12 cellular contexts compared by ENCODE assay signal in the genomic region with DNA sequence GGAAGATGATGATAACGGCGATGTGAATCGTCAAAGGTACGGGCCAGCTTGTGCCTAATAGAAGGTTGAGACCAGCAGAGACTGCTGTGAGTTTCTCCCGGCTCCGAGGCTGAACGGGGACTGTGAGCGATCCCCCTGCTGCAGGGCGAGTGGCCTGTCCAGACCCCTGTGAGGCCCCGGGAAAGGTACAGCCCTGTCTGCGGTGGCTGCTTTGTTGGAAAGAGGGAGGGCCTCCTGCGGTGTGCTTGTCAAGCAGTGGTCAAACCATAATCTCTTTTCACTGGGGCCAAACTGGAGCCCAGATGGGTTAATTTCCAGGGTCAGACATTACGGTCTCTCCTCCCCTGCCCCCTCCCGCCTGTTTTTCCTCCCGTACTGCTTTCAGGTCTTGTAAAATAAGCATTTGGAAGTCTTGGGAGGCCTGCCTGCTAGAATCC. TPM values are rescaled to one million over a fixed set of nuclear protein-coding genes. Genes with fewer than 3 reads are reported as not detected.
DNase-seq lines count a peak whose midpoint lies in the region; ATAC-seq and TF ChIP-seq lines count a peak whose summit lies in the region.
"Had no signal": no experiment of that assay in that cellular context is flagged by ENCODE, and none has a peak within 500 bp of the region (broad histone marks: within the 10 kb centered on the region; RNA-seq: fewer than 3 reads in every experiment).

No MANE protein-coding gene starts in this region.

- no peak for DNase-seq in SK-N-MC (ENCODE audit: low read depth, low spot score)
- peak; percentile 66 for DNase-seq in fibroblast of villous mesenchyme (ENCODE audit: low read depth)
- DNase-seq in trophoblast cell = no peak
- DNase-seq in NOMO-1 (lab: John Stamatoyannopoulos, UW; ENCODE audit: unreplicated experiment in 2 of 2) = no peak
- DNase-seq in natural killer cell = no peak
- no peak for DNase-seq in osteocyte (ENCODE audit: extremely low spot score, unreplicated experiment)
- DNase-seq in NCI-H1436 (lab: John Stamatoyannopoulos, UW) = no peak
- DNase-seq: CD8-positive, alpha-beta T cell had no signal

- peak overlapping the region in 1 of 10 experiments; percentile 4; a peak in 1 of 20 replicates for H3K4me3 ChIP-seq in BLaER1 treated with 17β-estradiol and CSF1 and Interleukin-3, amounts not matched to agents 10 nM and 100 nM
- H3K4me3 ChIP-seq in SK-N-MC (peak overlapping the region; percentile 69), fibroblast of villous mesenchyme (ENCODE audit: low read depth, low read length) (peak overlapping the region; percentile 71), trophoblast cell (ENCODE audit: low read depth, low read length) (no peak overlapping the region)

- no peak overlapping the region for H2BK5ac ChIP-seq in trophoblast cell (ENCODE audit: low read depth, low read length, poor library complexity)

- no peak overlapping the region for H3K14ac ChIP-seq in trophoblast cell (ENCODE audit: low read length)

- H3K27me3 Mint-ChIP-seq in natural killer cell (ENCODE audit: low read depth in 2 of 2) = peaks cover 22 to 41% of the 10 kb centered on the region in 2 donors
- H3K27me3 Mint-ChIP-seq in osteocyte (ENCODE audit: unreplicated experiment) = no peaks in the 10 kb centered on the region

- peaks cover 32 to 59% (median 54%) of the 10 kb centered on the region in 11 experiments for H3K27me3 ChIP-seq in BLaER1 treated with 17β-estradiol and CSF1 and Interleukin-3, amounts not matched to agents 10 nM and 100 nM
- H3K27me3 ChIP-seq in trophoblast cell (ENCODE audit: insufficient read depth, low read length) = peaks cover 25% of the 10 kb centered on the region

- no peak overlapping the region for H4K91ac ChIP-seq in trophoblast cell (ENCODE audit: low read depth, low read length)

- H3K9me3 Mint-ChIP-seq in natural killer cell = no peaks in the 10 kb centered on the region
- H3K9me3 Mint-ChIP-seq in osteocyte (ENCODE audit: unreplicated experiment) = no peaks in the 10 kb centered on the region
- H3K9me3 Mint-ChIP-seq: activated naive CD4-positive, alpha-beta T cell treated with anti-CD3 and anti-CD28 coated beads, Interleukin-2, amount 50 U/mL, for 24 hours; CD8-positive, alpha-beta T cell; stimulated activated memory B cell treated with anti-CD40 and anti-IgM and Interleukin-4, amounts not matched to agents 10 μg/mL and 1 μg/mL and 100 μg/mL, for 72 hours had no signal

- H3K79me1 ChIP-seq in trophoblast cell (ENCODE audit: low read length) = peaks cover 14% of the 10 kb centered on the region

- H2AK5ac ChIP-seq in trophoblast cell (ENCODE audit: low read length) = no peak overlapping the region

- H3K18ac ChIP-seq in trophoblast cell (ENCODE audit: low read length) = no peak overlapping the region

- H3K4me1 Mint-ChIP-seq in natural killer cell (peaks cover 12 to 14% of the 10 kb centered on the region in 2 donors), osteocyte (ENCODE audit: unreplicated experiment) (peaks cover 14% of the 10 kb centered on the region)

- no peak overlapping the region for H4K12ac ChIP-seq in trophoblast cell (ENCODE audit: low read depth, low read length)

- H2BK12ac ChIP-seq in trophoblast cell (ENCODE audit: low read length) = no peak overlapping the region

- no peaks in the 10 kb centered on the region for H3K36me3 Mint-ChIP-seq in natural killer cell
- peaks cover 2% of the 10 kb centered on the region for H3K36me3 Mint-ChIP-seq in osteocyte (ENCODE audit: unreplicated experiment)
- H3K36me3 Mint-ChIP-seq: activated naive CD4-positive, alpha-beta T cell treated with anti-CD3 and anti-CD28 coated beads, Interleukin-2, amount 50 U/mL, for 24 hours; stimulated activated memory B cell treated with anti-CD40 and anti-IgM and Interleukin-4, amounts not matched to agents 10 μg/mL and 1 μg/mL and 100 μg/mL, for 72 hours had no signal

- no peak overlapping the region for H3K27ac ChIP-seq in BLaER1 treated with 17β-estradiol and CSF1 and Interleukin-3, amounts not matched to agents 10 nM and 100 nM
- H3K27ac ChIP-seq in SK-N-MC = peak overlapping the region; percentile 60
- no peak overlapping the region for H3K27ac ChIP-seq in trophoblast cell (ENCODE audit: low read depth, low read length)

- intact Hi-C loops in natural killer cell (cut with micrococcal nuclease) = no loop called here

- no peak for TF ChIP-seq CTCF in fibroblast of villous mesenchyme (IDR thresholded peaks at IDR 0.05; ENCODE audit: insufficient read depth, low read depth, low read length)
- TF ChIP-seq CTCF in natural killer cell (IDR thresholded peaks at IDR 0.05) = no peak
- no peak for TF ChIP-seq CTCF in osteocyte (IDR thresholded peaks at IDR 0.05)

- no peak overlapping the region for H3K4ac ChIP-seq in trophoblast cell (ENCODE audit: low read depth, low read length)

- no peak overlapping the region for H3K9ac ChIP-seq in BLaER1 treated with 17β-estradiol and CSF1 and Interleukin-3, amounts not matched to agents 10 nM and 100 nM
- H3K9ac ChIP-seq in SK-N-MC (ENCODE audit: insufficient read length) = peak overlapping the region; percentile 5
- H3K9ac ChIP-seq in trophoblast cell (ENCODE audit: low read length) = no peak overlapping the region

- no peaks in the 10 kb centered on the region for H3K9me3 ChIP-seq in BLaER1 treated with 17β-estradiol and CSF1 and Interleukin-3, amounts not matched to agents 10 nM and 100 nM (replicated peaks in 1 of 11)
- H3K9me3 ChIP-seq in SK-N-MC (ENCODE audit: low read depth, low read length) = no peaks in the 10 kb centered on the region
- peaks cover 11% of the 10 kb centered on the region for H3K9me3 ChIP-seq in trophoblast cell (ENCODE audit: insufficient read depth, low read depth, low read length)

- H3K79me2 ChIP-seq in trophoblast cell (ENCODE audit: control insufficient read depth, insufficient read depth, low read length, poor library complexity) = peaks cover 9% of the 10 kb centered on the region

- peaks cover 10 to 28% (median 18%) of the 10 kb centered on the region in 11 experiments; a peak in 17 of 22 replicates for H4K20me1 ChIP-seq in BLaER1 treated with 17β-estradiol and CSF1 and Interleukin-3, amounts not matched to agents 10 nM and 100 nM

- no CpG with 5 or more reads among the region's 15 CpGs for WGBS in trophoblast cell (ENCODE audit: extremely low coverage, insufficient coverage, insufficient read length)

- H2BK120ac ChIP-seq in trophoblast cell (ENCODE audit: insufficient read depth, low read length, poor library complexity) = no peak overlapping the region

- peaks cover 11 to 42% (median 28%) of the 10 kb centered on the region in 10 experiments for H3K4me1 ChIP-seq in BLaER1 treated with 17β-estradiol and CSF1 and Interleukin-3, amounts not matched to agents 10 nM and 100 nM
- peaks cover 15 to 24% of the 10 kb centered on the region in 2 experiments for H3K4me1 ChIP-seq in trophoblast cell (ENCODE audit: control insufficient read depth in 1 of 2, insufficient read depth in 2 of 2, low read length in 2 of 2)

- no peak overlapping the region for H2AFZ ChIP-seq in trophoblast cell (ENCODE audit: insufficient read depth, low read length, poor library complexity)

- H4K8ac ChIP-seq in trophoblast cell (ENCODE audit: low read depth, low read length) = no peak overlapping the region

- no peak overlapping the region for H3K23ac ChIP-seq in trophoblast cell (ENCODE audit: low read length)

- H3K27ac Mint-ChIP-seq in natural killer cell (no peak overlapping the region), osteocyte (ENCODE audit: unreplicated experiment) (no peak overlapping the region)
- H3K27ac Mint-ChIP-seq: activated naive CD4-positive, alpha-beta T cell treated with anti-CD3 and anti-CD28 coated beads, Interleukin-2, amount 50 U/mL, for 24 hours; CD8-positive, alpha-beta T cell; stimulated activated memory B cell treated with anti-CD40 and anti-IgM and Interleukin-4, amounts not matched to agents 10 μg/mL and 1 μg/mL and 100 μg/mL, for 72 hours had no signal

- H3K36me3 ChIP-seq in BLaER1 treated with 17β-estradiol and CSF1 and Interleukin-3, amounts not matched to agents 10 nM and 100 nM = no peaks in the 10 kb centered on the region
- H3K36me3 ChIP-seq in SK-N-MC (ENCODE audit: insufficient read depth, low read length) (no peaks in the 10 kb centered on the region), trophoblast cell (ENCODE audit: control insufficient read depth in 1 of 2, insufficient read depth in 2 of 2, low read length in 2 of 2) (no peaks in the 10 kb centered on the region)

- H3K4me3 Mint-ChIP-seq in natural killer cell (no peak overlapping the region), osteocyte (ENCODE audit: unreplicated experiment) (no peak overlapping the region)
- H3K4me3 Mint-ChIP-seq: activated naive CD4-positive, alpha-beta T cell treated with anti-CD3 and anti-CD28 coated beads, Interleukin-2, amount 50 U/mL, for 24 hours; CD8-positive, alpha-beta T cell; stimulated activated memory B cell treated with anti-CD40 and anti-IgM and Interleukin-4, amounts not matched to agents 10 μg/mL and 1 μg/mL and 100 μg/mL, for 72 hours had no signal

- no peak for ATAC-seq in natural killer cell
- ATAC-seq: CD8-positive, alpha-beta T cell; stimulated activated memory B cell treated with anti-CD40 and anti-IgM and Interleukin-4, amounts not matched to agents 10 μg/mL and 1 μg/mL and 100 μg/mL, for 72 hours had no signal

- peak overlapping the region in 6 of 11 experiments; percentile 4 to 96 (median 46); a peak in 10 of 22 replicates for H3K4me2 ChIP-seq in BLaER1 treated with 17β-estradiol and CSF1 and Interleukin-3, amounts not matched to agents 10 nM and 100 nM
- H3K4me2 ChIP-seq in trophoblast cell (ENCODE audit: low read length) = peak overlapping the region; percentile 48

RNA-seq across cellular contexts. Expression of gene FZD7, which starts 3.0 kb away (rescaled TPM):
- 14.7 and 43.8 TPM in 2 replicates for total RNA-seq in fibroblast of villous mesenchyme
- polyA plus RNA-seq in trophoblast cell (2013) = 8.7 and 9.3 TPM in 2 replicates
- 1 to 10 TPM in 1 of 3 donors, under 1 TPM in 1, not detected in 1; 0.27 to 1.6 TPM for total RNA-seq in natural killer cell
- 37.0 and 37.8 TPM in 2 replicates for total RNA-seq in osteocyte

RNA-seq across cellular contexts. Expression of gene KIAA2012, which starts 36.4 kb away (rescaled TPM):
- total RNA-seq in fibroblast of villous mesenchyme (under 0.01 TPM in 2 replicates), natural killer cell (not detected), osteocyte (not detected in 2 replicates)
- polyA plus RNA-seq in trophoblast cell (2013) = not detected in 2 replicates
- total RNA-seq: CD8-positive, alpha-beta T cell; renal cortical epithelial cell had no signal
